Comparison of ENCODE assay signal across 1 cellular context in genomic region chr11:5242933-5243844, GRCh38.
TF ChIP-seq lines count a peak whose summit lies in the region.

No MANE protein-coding gene starts in this region.

TF ChIP-seq in K562, 482 proteins besides CTCF, POLR2A, EP300 and RAD21 (continued from another document and continues in another):
- 0 out of 2 replicates have a peak, but pooled peaks have one; percentile 29 for TF ChIP-seq LCOR (CRISPR knock-in tag; IDR thresholded peaks at IDR 0.05)
- no peak for TF ChIP-seq IRF2 (CRISPR knock-in tag; IDR thresholded peaks at IDR 0.05)
- TF ChIP-seq, protein P1, sequence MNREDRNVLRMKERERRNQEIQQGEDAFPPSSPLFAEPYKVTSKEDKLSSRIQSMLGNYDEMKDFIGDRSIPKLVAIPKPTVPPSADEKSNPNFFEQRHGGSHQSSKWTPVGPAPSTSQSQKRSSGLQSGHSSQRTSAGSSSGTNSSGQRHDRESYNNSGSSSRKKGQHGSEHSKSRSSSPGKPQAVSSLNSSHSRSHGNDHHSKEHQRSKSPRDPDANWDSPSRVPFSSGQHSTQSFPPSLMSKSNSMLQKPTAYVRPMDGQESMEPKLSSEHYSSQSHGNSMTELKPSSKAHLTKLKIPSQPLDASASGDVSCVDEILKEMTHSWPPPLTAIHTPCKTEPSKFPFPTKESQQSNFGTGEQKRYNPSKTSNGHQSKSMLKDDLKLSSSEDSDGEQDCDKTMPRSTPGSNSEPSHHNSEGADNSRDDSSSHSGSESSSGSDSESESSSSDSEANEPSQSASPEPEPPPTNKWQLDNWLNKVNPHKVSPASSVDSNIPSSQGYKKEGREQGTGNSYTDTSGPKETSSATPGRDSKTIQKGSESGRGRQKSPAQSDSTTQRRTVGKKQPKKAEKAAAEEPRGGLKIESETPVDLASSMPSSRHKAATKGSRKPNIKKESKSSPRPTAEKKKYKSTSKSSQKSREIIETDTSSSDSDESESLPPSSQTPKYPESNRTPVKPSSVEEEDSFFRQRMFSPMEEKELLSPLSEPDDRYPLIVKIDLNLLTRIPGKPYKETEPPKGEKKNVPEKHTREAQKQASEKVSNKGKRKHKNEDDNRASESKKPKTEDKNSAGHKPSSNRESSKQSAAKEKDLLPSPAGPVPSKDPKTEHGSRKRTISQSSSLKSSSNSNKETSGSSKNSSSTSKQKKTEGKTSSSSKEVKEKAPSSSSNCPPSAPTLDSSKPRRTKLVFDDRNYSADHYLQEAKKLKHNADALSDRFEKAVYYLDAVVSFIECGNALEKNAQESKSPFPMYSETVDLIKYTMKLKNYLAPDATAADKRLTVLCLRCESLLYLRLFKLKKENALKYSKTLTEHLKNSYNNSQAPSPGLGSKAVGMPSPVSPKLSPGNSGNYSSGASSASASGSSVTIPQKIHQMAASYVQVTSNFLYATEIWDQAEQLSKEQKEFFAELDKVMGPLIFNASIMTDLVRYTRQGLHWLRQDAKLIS (CRISPR knock-in tag; IDR thresholded peaks at IDR 0.05): peak; percentile 36; the same call in 1 of the 2 replicates
- TF ChIP-seq SMC3 (conservative IDR thresholded peaks at IDR 0.05; ENCODE audit: insufficient read depth, low read depth, low read length): 0 out of 2 replicates have a peak, but pooled peaks have one; percentile 28
- TF ChIP-seq BHLHE40 (IDR thresholded peaks at IDR 0.05; ENCODE audit: low read length): peak; percentile 80
- TF ChIP-seq BACH1 (tag; IDR thresholded peaks at IDR 0.05): 0 out of 2 replicates have a peak, but pooled peaks have one; percentile 32
- peak; percentile 39; the same call in 1 of the 2 replicates for TF ChIP-seq POLR2G (IDR thresholded peaks at IDR 0.05; ENCODE audit: low read depth, low read length)
- TF ChIP-seq CBX3 (IDR thresholded peaks at IDR 0.05; ENCODE audit: borderline replicate concordance in 1 of 2, low read length in 2 of 2): peak in 1 of 2 experiments; percentile 46; a peak in 1 of 3 replicates
- no peak for TF ChIP-seq RNF2 (IDR thresholded peaks at IDR 0.05)
- no peak for TF ChIP-seq HLTF (IDR thresholded peaks at IDR 0.05)
- peak; percentile 81 for TF ChIP-seq MGA (IDR thresholded peaks at IDR 0.05)
- peak; percentile 43; the same call in 1 of the 2 replicates for TF ChIP-seq FOSL1 (tag; conservative IDR thresholded peaks at IDR 0.05)
- peak in 1 of 2 experiments; percentile 19; a peak in 1 of 4 replicates for TF ChIP-seq SIN3A (IDR thresholded peaks at IDR 0.05; ENCODE audit: borderline replicate concordance in 2 of 2, control insufficient read depth in 1 of 2, low read depth in 2 of 2, low read length in 2 of 2)
- no peak for TF ChIP-seq ZNF695 (CRISPR knock-in tag; IDR thresholded peaks at IDR 0.05)
- TF ChIP-seq ZBTB34 (CRISPR knock-in tag; IDR thresholded peaks at IDR 0.05): no peak
- TF ChIP-seq, protein P2, sequence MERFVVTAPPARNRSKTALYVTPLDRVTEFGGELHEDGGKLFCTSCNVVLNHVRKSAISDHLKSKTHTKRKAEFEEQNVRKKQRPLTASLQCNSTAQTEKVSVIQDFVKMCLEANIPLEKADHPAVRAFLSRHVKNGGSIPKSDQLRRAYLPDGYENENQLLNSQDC (CRISPR knock-in tag; IDR thresholded peaks at IDR 0.05): peak; percentile 51; the same call in 1 of the 2 replicates
- TF ChIP-seq NCOR1 (IDR thresholded peaks at IDR 0.05): peak; percentile 35
- peak; percentile 42; the same call in 1 of the 2 replicates for TF ChIP-seq ESRRA (IDR thresholded peaks at IDR 0.05; ENCODE audit: borderline replicate concordance, low read depth)
- no peak for TF ChIP-seq ID3 (CRISPR knock-in tag; IDR thresholded peaks at IDR 0.05)
- 0 out of 2 replicates have a peak, but pooled peaks have one; percentile 39 for TF ChIP-seq ID3 (tag; IDR thresholded peaks at IDR 0.05)
- TF ChIP-seq DMBX1 (CRISPR knock-in tag; IDR thresholded peaks at IDR 0.05; ENCODE audit: borderline replicate concordance): peak; percentile 56; the same call in 1 of the 2 replicates
- TF ChIP-seq POLR2AphosphoS2 (IDR thresholded peaks at IDR 0.05; ENCODE audit: low read length): peak; percentile 99
- TF ChIP-seq CHD1 (IDR thresholded peaks at IDR 0.05; ENCODE audit: low read length): peak; percentile 61
- peak; percentile 5; the same call in 1 of the 2 replicates for TF ChIP-seq ELF4 (CRISPR knock-in tag; IDR thresholded peaks at IDR 0.05)
- TF ChIP-seq, protein P3, sequence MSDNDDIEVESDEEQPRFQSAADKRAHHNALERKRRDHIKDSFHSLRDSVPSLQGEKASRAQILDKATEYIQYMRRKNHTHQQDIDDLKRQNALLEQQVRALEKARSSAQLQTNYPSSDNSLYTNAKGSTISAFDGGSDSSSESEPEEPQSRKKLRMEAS (CRISPR knock-in tag; IDR thresholded peaks at IDR 0.05): peak; percentile 89
- TF ChIP-seq ETV1 (tag; conservative IDR thresholded peaks at IDR 0.05; ENCODE audit: low read depth): 0 out of 2 replicates have a peak, but pooled peaks have one; percentile 13
- TF ChIP-seq SNAPC5 (CRISPR knock-in tag; IDR thresholded peaks at IDR 0.05): no peak
- TF ChIP-seq ZNF197 (CRISPR knock-in tag; IDR thresholded peaks at IDR 0.05; ENCODE audit: low read depth): 0 out of 2 replicates have a peak, but pooled peaks have one; percentile 3
- peak; percentile 13 for TF ChIP-seq MAFF (IDR thresholded peaks at IDR 0.05; ENCODE audit: low read length)
- 0 out of 2 replicates have a peak, but pooled peaks have one; percentile 36 for TF ChIP-seq ZBTB17 (CRISPR knock-in tag; IDR thresholded peaks at IDR 0.05)
- peak; percentile 23 for TF ChIP-seq HMGN3 (IDR thresholded peaks at IDR 0.05; ENCODE audit: borderline replicate concordance, extremely low read depth, insufficient read length, low read depth, low read length)
- TF ChIP-seq, protein P4, sequence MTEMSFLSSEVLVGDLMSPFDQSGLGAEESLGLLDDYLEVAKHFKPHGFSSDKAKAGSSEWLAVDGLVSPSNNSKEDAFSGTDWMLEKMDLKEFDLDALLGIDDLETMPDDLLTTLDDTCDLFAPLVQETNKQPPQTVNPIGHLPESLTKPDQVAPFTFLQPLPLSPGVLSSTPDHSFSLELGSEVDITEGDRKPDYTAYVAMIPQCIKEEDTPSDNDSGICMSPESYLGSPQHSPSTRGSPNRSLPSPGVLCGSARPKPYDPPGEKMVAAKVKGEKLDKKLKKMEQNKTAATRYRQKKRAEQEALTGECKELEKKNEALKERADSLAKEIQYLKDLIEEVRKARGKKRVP (CRISPR knock-in tag; IDR thresholded peaks at IDR 0.05): peak; percentile 54; the same call in 1 of the 2 replicates
- TF ChIP-seq NR2C1 (IDR thresholded peaks at IDR 0.05): peak; percentile 44; the same call in 1 of the 2 replicates
- TF ChIP-seq NR2C1 (tag; IDR thresholded peaks at IDR 0.05): peak; percentile 55; the same call in 1 of the 2 replicates
- TF ChIP-seq, protein P5, sequence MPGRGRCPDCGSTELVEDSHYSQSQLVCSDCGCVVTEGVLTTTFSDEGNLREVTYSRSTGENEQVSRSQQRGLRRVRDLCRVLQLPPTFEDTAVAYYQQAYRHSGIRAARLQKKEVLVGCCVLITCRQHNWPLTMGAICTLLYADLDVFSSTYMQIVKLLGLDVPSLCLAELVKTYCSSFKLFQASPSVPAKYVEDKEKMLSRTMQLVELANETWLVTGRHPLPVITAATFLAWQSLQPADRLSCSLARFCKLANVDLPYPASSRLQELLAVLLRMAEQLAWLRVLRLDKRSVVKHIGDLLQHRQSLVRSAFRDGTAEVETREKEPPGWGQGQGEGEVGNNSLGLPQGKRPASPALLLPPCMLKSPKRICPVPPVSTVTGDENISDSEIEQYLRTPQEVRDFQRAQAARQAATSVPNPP (IDR thresholded peaks at IDR 0.05; ENCODE audit: borderline replicate concordance, insufficient read depth, insufficient read length): no peak
- TF ChIP-seq MLLT1 (IDR thresholded peaks at IDR 0.05): peak in 1 of 2 experiments; percentile 51; a peak in 3 of 4 replicates
